Comparison of ENCODE assay signal across 29 cellular contexts in genomic region chr9:136678624-136679023, GRCh38. TPM values are rescaled to one million over a fixed set of nuclear protein-coding genes. Genes with fewer than 3 reads are reported as not detected.
DNase-seq lines count a peak whose midpoint lies in the region; ATAC-seq, FAIRE-seq and TF ChIP-seq lines count a peak whose summit lies in the region.
"Had no signal": no experiment of that assay in that cellular context is flagged by ENCODE, and none has a peak within 500 bp of the region (broad histone marks: within the 10 kb centered on the region; RNA-seq: fewer than 3 reads in every experiment).

No MANE protein-coding gene starts in this region.

- WGBS in right cardiac atrium: 70% methylated on average over 6 of the region's 6 CpGs
- WGBS in K562 (ENCODE audit: insufficient coverage, low coverage, missing lambda C conversion rate): 66% methylated on average over 6 of the region's 6 CpGs

- no peak for FAIRE-seq in K562 (lab: Jason Lieb, UNC)
- FAIRE-seq: GM18507, GM19239 had no signal

- H3K9me3 ChIP-seq in right cardiac atrium (ENCODE audit: control insufficient read depth, low read length) (no peaks in the 10 kb centered on the region), K562 (replicated peaks; ENCODE audit: control insufficient read depth, insufficient read depth, low read depth, low read length) (no peaks in the 10 kb centered on the region), neural progenitor cell (ENCODE audit: low read depth) (no peaks in the 10 kb centered on the region)
- H3K9me3 ChIP-seq: transverse colon had no signal

- no peak for DNase-seq in right cardiac atrium
- no peak for DNase-seq in left cardiac atrium
- DNase-seq in K562 (ENCODE audit: extremely low read depth in 1 of 4, low spot score in 3 of 4): no peak
- no peak for DNase-seq in neural progenitor cell (ENCODE audit: low spot score)
- DNase-seq in NCI-H2107 (lab: John Stamatoyannopoulos, UW): no peak
- no peak for DNase-seq in activated CD4-positive, alpha-beta T cell treated with anti-CD3 and anti-CD28 coated beads, Interleukin-2, amount 10 ng/mL, durations not matched to agents 7 days and 5 days
- DNase-seq in GDM1 (lab: John Stamatoyannopoulos, UW): no peak
- DNase-seq: activated CD4-positive, alpha-beta memory T cell treated with anti-CD3 and anti-CD28 coated beads, Interleukin-2, amount 10 ng/mL, durations not matched to agents 7 days and 5 days; activated CD4-positive, alpha-beta T cell treated with anti-CD3 and anti-CD28 coated beads for 1 hour; activated naive CD4-positive, alpha-beta T cell treated with anti-CD3 and anti-CD28 coated beads, Interleukin-2, amount 50 U/mL, for 16 hours; amniotic stem cell; brain microvascular endothelial cell; CD8-positive, alpha-beta T cell; IMR-90; NCI-H1105 treated with DMSO at 0.1 percent for 48 hours; NCI-H2029 treated with DMSO at 0.1 percent for 48 hours; NCI-H526 treated with DMSO at 0.1 percent for 48 hours; NK-92 treated with Interleukin-12 subunit alpha and Interleukin-12 subunit beta, amount 100 ng/mL, for 24 hours; PC-3; Right ventricle myocardium superior; stimulated activated CD4-positive, alpha-beta T cell treated with anti-CD3 and anti-CD28 coated beads, Interleukin-2, amount 100 ng/mL, for 24 hours; stimulated activated CD8-positive, alpha-beta memory T cell treated with anti-CD3 and anti-CD28 coated beads, Interleukin-4, amount 100 ng/mL, for 48 hours; T-helper 17 cell; transverse colon had no signal

- H3K79me2 ChIP-seq in K562 (ENCODE audit: control insufficient read depth, insufficient read depth, low read length): peaks cover 37% of the 10 kb centered on the region
- no peaks in the 10 kb centered on the region for H3K79me2 ChIP-seq in neural progenitor cell (ENCODE audit: low read depth)

- POLR2A ChIA-PET in K562 (lab: Yijun Ruan, JAX): interaction anchor here (0.6 to 1.0 kb wide), 2 partner anchors 139 to 574 kb away, joined by 3 to 4 read pairs; no protein-coding TSS in a partner anchor
- POLR2A ChIA-PET in activated CD4-positive, alpha-beta T cell treated with anti-CD3 and anti-CD28 coated beads, Interleukin-2, amount 10 ng/mL, durations not matched to agents 7 days and 5 days (lab: Charles Lee): no interaction called here

- no TSS peak for BruUV-seq in K562 (replicated peaks; lab: Mats Ljungman, UMichigan)

- TF ChIP-seq CTCF in K562 (IDR thresholded peaks at IDR 0.05 in 2 of 3, conservative IDR thresholded peaks at IDR 0.05 in 1 of 3; ENCODE audit: insufficient read depth in 2 of 3, low read depth in 1 of 3, low read length in 3 of 3) (no peak), neural progenitor cell (IDR thresholded peaks at IDR 0.05) (no peak)

- no peaks in the 10 kb centered on the region for H3K36me3 Mint-ChIP-seq in neural progenitor cell
- H3K36me3 Mint-ChIP-seq in activated CD4-positive, alpha-beta T cell treated with anti-CD3 and anti-CD28 coated beads, Interleukin-2, amount 10 ng/mL, durations not matched to agents 7 days and 5 days (ENCODE audit: low read depth): no peaks in the 10 kb centered on the region

- CTCF ChIA-PET in K562 (lab: Yijun Ruan, JAX; ENCODE audit: low intra/inter-chr PET ratio): no interaction called here
- CTCF ChIA-PET in activated CD4-positive, alpha-beta T cell treated with anti-CD3 and anti-CD28 coated beads, Interleukin-2, amount 10 ng/mL, durations not matched to agents 7 days and 5 days (lab: Charles Lee): no interaction called here

- in situ Hi-C loops in K562 (cut with MboI): no loop called here

- no peak overlapping the region for H3K4me3 ChIP-seq in right cardiac atrium (ENCODE audit: low read length)
- H3K4me3 ChIP-seq in K562: no peak overlapping the region
- H3K4me3 ChIP-seq in neural progenitor cell: no peak overlapping the region
- H3K4me3 ChIP-seq: GM23338, transverse colon had no signal

- H3K4me1 Mint-ChIP-seq in neural progenitor cell: peaks cover 8% of the 10 kb centered on the region
- H3K4me1 Mint-ChIP-seq in activated CD4-positive, alpha-beta T cell treated with anti-CD3 and anti-CD28 coated beads, Interleukin-2, amount 10 ng/mL, durations not matched to agents 7 days and 5 days: no peaks in the 10 kb centered on the region
- H3K4me1 Mint-ChIP-seq: activated CD4-positive, alpha-beta memory T cell treated with anti-CD3 and anti-CD28 coated beads, Interleukin-2, amount 10 ng/mL, durations not matched to agents 7 days and 5 days; T-helper 17 cell had no signal

- peaks cover 28% of the 10 kb centered on the region; the same call in 1 of the 3 replicates for H3K36me3 ChIP-seq in K562 (ENCODE audit: control insufficient read depth, insufficient read depth, low read length)
- H3K36me3 ChIP-seq in neural progenitor cell: no peaks in the 10 kb centered on the region
- H3K36me3 ChIP-seq: brain microvascular endothelial cell had no signal

- no peak for TF ChIP-seq POLR2A in K562 (conservative IDR thresholded peaks at IDR 0.05)

- ATAC-seq in right cardiac atrium: no peak
- no peak for ATAC-seq in left cardiac atrium
- no peak for ATAC-seq in K562
- ATAC-seq in GM21619 (IDR thresholded peaks at IDR 0.05; ENCODE audit: unreplicated experiment): no peak
- ATAC-seq: CD8-positive, alpha-beta T cell; GM23338; PC-3; SK-N-SH treated with all-trans-retinoic acid at 6 μM for 48 hours; T-helper 17 cell had no signal

- H3K4me3 Mint-ChIP-seq in neural progenitor cell: peak overlapping the region; percentile 33
- H3K4me3 Mint-ChIP-seq in activated CD4-positive, alpha-beta T cell treated with anti-CD3 and anti-CD28 coated beads, Interleukin-2, amount 10 ng/mL, durations not matched to agents 7 days and 5 days: no peak overlapping the region
- H3K4me3 Mint-ChIP-seq: activated CD4-positive, alpha-beta memory T cell treated with anti-CD3 and anti-CD28 coated beads, Interleukin-2, amount 10 ng/mL, durations not matched to agents 7 days and 5 days; CD8-positive, alpha-beta T cell; GM23338; T-helper 17 cell had no signal

- no peaks in the 10 kb centered on the region for H3K27me3 ChIP-seq in right cardiac atrium (ENCODE audit: control insufficient read depth, insufficient read depth)
- H3K27me3 ChIP-seq in K562 (ENCODE audit: control insufficient read depth in 2 of 2, insufficient read depth in 2 of 2, low read length in 2 of 2): no peaks in the 10 kb centered on the region
- no peaks in the 10 kb centered on the region for H3K27me3 ChIP-seq in neural progenitor cell
- H3K27me3 ChIP-seq: brain microvascular endothelial cell, transverse colon had no signal

- H3K4me1 ChIP-seq in right cardiac atrium (ENCODE audit: control insufficient read depth, insufficient read depth, low read length): peaks cover 3% of the 10 kb centered on the region
- H3K4me1 ChIP-seq in K562 (replicated peaks in 1 of 2; ENCODE audit: control insufficient read depth in 2 of 2, insufficient read depth in 2 of 2, low read length in 2 of 2): peaks cover 11 to 84% of the 10 kb centered on the region in 2 experiments; a peak in 4 of 5 replicates
- H3K4me1 ChIP-seq in neural progenitor cell: no peaks in the 10 kb centered on the region

- H4K20me1 ChIP-seq in K562 (replicated peaks; ENCODE audit: control insufficient read depth, insufficient read depth, low read length) (peaks cover 15% of the 10 kb centered on the region), neural progenitor cell (ENCODE audit: low read depth) (no peaks in the 10 kb centered on the region)

- no peak overlapping the region for H3K4me2 ChIP-seq in K562 (ENCODE audit: insufficient read depth, low read length)
- no peak overlapping the region for H3K4me2 ChIP-seq in neural progenitor cell
- H3K4me2 ChIP-seq: GM23338 had no signal

- H3K9me1 ChIP-seq in K562 (ENCODE audit: control insufficient read depth, insufficient read depth, low read length): peaks cover 2% of the 10 kb centered on the region

- TF ChIP-seq EP300 in K562 (IDR thresholded peaks at IDR 0.05; ENCODE audit: low read length): no peak

- H3K27ac Mint-ChIP-seq in neural progenitor cell: peak overlapping the region; percentile 82
- no peak overlapping the region for H3K27ac Mint-ChIP-seq in activated CD4-positive, alpha-beta T cell treated with anti-CD3 and anti-CD28 coated beads, Interleukin-2, amount 10 ng/mL, durations not matched to agents 7 days and 5 days
- H3K27ac Mint-ChIP-seq: activated CD4-positive, alpha-beta memory T cell treated with anti-CD3 and anti-CD28 coated beads, Interleukin-2, amount 10 ng/mL, durations not matched to agents 7 days and 5 days; CD8-positive, alpha-beta T cell; GM23338; T-helper 17 cell had no signal

- no peak overlapping the region for H2AFZ ChIP-seq in K562 (ENCODE audit: low read depth, low read length)
- no peak overlapping the region for H2AFZ ChIP-seq in neural progenitor cell (replicated peaks)
- H2AFZ ChIP-seq: GM23338 had no signal

- intact Hi-C loops in right cardiac atrium (cut with DNase I): no loop called here
- intact Hi-C loops in left cardiac atrium (cut with DNase I): loop anchor here in 1 of 2 donors (5.0 kb wide), 1 partner anchor 44 kb away; no protein-coding TSS in a partner anchor
- intact Hi-C loops in K562 (cut with micrococcal nuclease): no loop called here

- TF ChIP-seq RAD21 in K562 (CRISPR knock-in tag; conservative IDR thresholded peaks at IDR 0.05 in 1 of 2, IDR thresholded peaks at IDR 0.05 in 1 of 2): no peak

- peaks cover 5% of the 10 kb centered on the region for H3K27me3 Mint-ChIP-seq in neural progenitor cell (ENCODE audit: insufficient read depth, low read depth)
- H3K27me3 Mint-ChIP-seq in activated CD4-positive, alpha-beta T cell treated with anti-CD3 and anti-CD28 coated beads, Interleukin-2, amount 10 ng/mL, durations not matched to agents 7 days and 5 days: no peaks in the 10 kb centered on the region
- H3K27me3 Mint-ChIP-seq: activated CD4-positive, alpha-beta memory T cell treated with anti-CD3 and anti-CD28 coated beads, Interleukin-2, amount 10 ng/mL, durations not matched to agents 7 days and 5 days; T-helper 17 cell had no signal

- no peaks in the 10 kb centered on the region for H3F3A ChIP-seq in neural progenitor cell (ENCODE audit: low read depth)

- H3K27ac ChIP-seq in right cardiac atrium (ENCODE audit: low read length) (peak overlapping the region; percentile 22), K562 (ENCODE audit: extremely low read depth, low read depth, low read length) (no peak overlapping the region), neural progenitor cell (no peak overlapping the region)
- H3K27ac ChIP-seq: brain microvascular endothelial cell, transverse colon had no signal

- H3K9me3 Mint-ChIP-seq in neural progenitor cell: no peaks in the 10 kb centered on the region
- no peaks in the 10 kb centered on the region for H3K9me3 Mint-ChIP-seq in activated CD4-positive, alpha-beta T cell treated with anti-CD3 and anti-CD28 coated beads, Interleukin-2, amount 10 ng/mL, durations not matched to agents 7 days and 5 days
- H3K9me3 Mint-ChIP-seq: activated CD4-positive, alpha-beta memory T cell treated with anti-CD3 and anti-CD28 coated beads, Interleukin-2, amount 10 ng/mL, durations not matched to agents 7 days and 5 days; CD8-positive, alpha-beta T cell; GM23338 had no signal

- peak overlapping the region in 1 of 2 experiments; percentile 78; a peak in 2 of 4 replicates for H3K9ac ChIP-seq in K562 (ENCODE audit: insufficient read depth in 1 of 2, low read depth in 2 of 2, low read length in 2 of 2)
- H3K9ac ChIP-seq in neural progenitor cell: no peak overlapping the region

RNA-seq across cellular contexts. Expression of gene AGPAT2, which starts 8.6 kb away (rescaled TPM):
- total RNA-seq in right cardiac atrium (10 to 100 TPM; 63.0 to 92.0 (median 70.2) TPM), left cardiac atrium (100 to 1,000 TPM; 154 TPM), K562 (2014; rRNA removed) (45.5 and 56.5 TPM in 2 replicates), K562 (2014; rRNA removed; fragmentation: Illumina TruSeq; extraction: Trizol) (7.2 and 8.5 TPM in 2 replicates), K562 (2015; rRNA removed; fragmentation: Illumina TruSeq; extraction: Trizol) (27.7 and 31.8 TPM in 2 replicates), K562 (2021) (52.6 and 54.5 TPM in 2 replicates), neural progenitor cell (ENCODE audit: low replicate concordance) (2.4 and 3.4 TPM in 2 replicates)
- polyA plus RNA-seq in right cardiac atrium (149 TPM), K562 (2011; rRNA removed) (17.3 and 25.4 TPM in 2 replicates), K562 (2014; fragmentation: Illumina TruSeq; extraction: Trizol) (23.9 and 38.6 TPM in 2 replicates), K562 (2014; fragmentation: Nextera tagmentation; extraction: Ambion mirVana) (under 1 TPM; 0.13 to 0.45 TPM), K562 (2014; rRNA removed) (47.1 and 51.9 TPM in 2 replicates)
- total RNA-seq in K562 (2011; cell fraction: chromatin; rRNA removed; ENCODE audit: low replicate concordance): 18.6 and 52.7 TPM in 2 replicates
- total RNA-seq in K562 (2011; cell fraction: nucleolus; rRNA removed): 77.5 and 84.7 TPM in 2 replicates
- 39.6 and 45.3 TPM in 2 replicates for total RNA-seq in K562 (2011; cell fraction: nucleoplasm; rRNA removed)
- 37.8 and 64.3 TPM in 2 replicates for polyA plus RNA-seq in K562 (2011; cell fraction: cytosol; rRNA removed)
- polyA plus RNA-seq in K562 (2011; cell fraction: nucleus; rRNA removed): 26.1 and 33.3 TPM in 2 replicates
- polyA plus RNA-seq in K562 (2012): 34.3 and 52.5 TPM in 2 replicates
- polyA minus RNA-seq in K562 (2011; rRNA and poly(A)+ RNA removed): 10.0 and 12.2 TPM in 2 replicates
- 19.5 and 23.0 TPM in 2 replicates for polyA minus RNA-seq in K562 (2011; cell fraction: cytosol; rRNA and poly(A)+ RNA removed)
- 21.4 and 30.0 TPM in 2 replicates for polyA minus RNA-seq in K562 (2011; cell fraction: nucleus; rRNA and poly(A)+ RNA removed)
- 10 to 100 TPM; 15.0 to 17.0 TPM for total RNA-seq in activated CD4-positive, alpha-beta T cell treated with anti-CD3 and anti-CD28 coated beads, Interleukin-2, amount 10 ng/mL, durations not matched to agents 7 days and 5 days

RNA-seq across cellular contexts. Expression of gene EGFL7, which starts 15.9 kb away (rescaled TPM):
- 100 to 1,000 TPM in 1 of 4 donors, 10 to 100 TPM in 3; 73.3 to 148 (median 83.0) TPM for total RNA-seq in right cardiac atrium
- 113 TPM for polyA plus RNA-seq in right cardiac atrium
- total RNA-seq in left cardiac atrium: 100 to 1,000 TPM in 1 of 2 donors, 10 to 100 TPM in 1; 86.6 to 138 TPM
- total RNA-seq in K562 (2011; cell fraction: chromatin; rRNA removed; ENCODE audit: low replicate concordance): 149 and 838 TPM in 2 replicates
- 1,169 and 1,462 TPM in 2 replicates for total RNA-seq in K562 (2011; cell fraction: nucleolus; rRNA removed)
- 493 and 520 TPM in 2 replicates for total RNA-seq in K562 (2011; cell fraction: nucleoplasm; rRNA removed)
- 217 and 294 TPM in 2 replicates for total RNA-seq in K562 (2014; rRNA removed)
- 6.6 and 10.2 TPM in 2 replicates for total RNA-seq in K562 (2014; rRNA removed; fragmentation: Illumina TruSeq; extraction: Trizol)
- 55.3 and 55.5 TPM in 2 replicates for total RNA-seq in K562 (2015; rRNA removed; fragmentation: Illumina TruSeq; extraction: Trizol)
- total RNA-seq in K562 (2021): 213 and 225 TPM in 2 replicates
- 220 and 305 TPM in 2 replicates for polyA plus RNA-seq in K562 (2011; rRNA removed)
- polyA plus RNA-seq in K562 (2011; cell fraction: cytosol; rRNA removed): 390 and 1,175 TPM in 2 replicates
- 1,734 and 4,262 TPM in 2 replicates for polyA plus RNA-seq in K562 (2011; cell fraction: nucleus; rRNA removed)
- polyA plus RNA-seq in K562 (2012): 148 and 194 TPM in 2 replicates
- 16.3 and 110 TPM in 2 replicates for polyA plus RNA-seq in K562 (2014; fragmentation: Illumina TruSeq; extraction: Trizol)
- 10 to 100 TPM in 1 of 2 experiments, 1 to 10 TPM in 1; 1.5 to 10.9 TPM for polyA plus RNA-seq in K562 (2014; fragmentation: Nextera tagmentation; extraction: Ambion mirVana)
- 286 and 294 TPM in 2 replicates for polyA plus RNA-seq in K562 (2014; rRNA removed)
- polyA minus RNA-seq in K562 (2011; rRNA and poly(A)+ RNA removed): 33.5 and 52.0 TPM in 2 replicates
- 222 and 294 TPM in 2 replicates for polyA minus RNA-seq in K562 (2011; cell fraction: cytosol; rRNA and poly(A)+ RNA removed)
- polyA minus RNA-seq in K562 (2011; cell fraction: nucleus; rRNA and poly(A)+ RNA removed): 630 and 998 TPM in 2 replicates
- 16.5 and 47.4 TPM in 2 replicates for total RNA-seq in neural progenitor cell (ENCODE audit: low replicate concordance)
- under 1 TPM; 0.22 to 0.31 TPM for total RNA-seq in activated CD4-positive, alpha-beta T cell treated with anti-CD3 and anti-CD28 coated beads, Interleukin-2, amount 10 ng/mL, durations not matched to agents 7 days and 5 days
- total RNA-seq: CD8-positive, alpha-beta T cell had no signal

RNA-seq across cellular contexts. Expression of gene DIPK1B, which starts 33.7 kb away (rescaled TPM):
- total RNA-seq in right cardiac atrium (10 to 100 TPM; 34.2 to 40.8 (median 36.4) TPM), left cardiac atrium (10 to 100 TPM; 23.2 to 35.2 TPM), K562 (2014; rRNA removed) (22.3 and 25.2 TPM in 2 replicates), K562 (2014; rRNA removed; fragmentation: Illumina TruSeq; extraction: Trizol) (2.8 TPM in 2 replicates), K562 (2015; rRNA removed; fragmentation: Illumina TruSeq; extraction: Trizol) (5.9 and 7.4 TPM in 2 replicates), K562 (2021) (20.4 TPM in 2 replicates), neural progenitor cell (ENCODE audit: low replicate concordance) (11.8 and 52.8 TPM in 2 replicates)
- polyA plus RNA-seq in right cardiac atrium (42.7 TPM), K562 (2011; rRNA removed) (11.4 and 20.2 TPM in 2 replicates), K562 (2014; fragmentation: Illumina TruSeq; extraction: Trizol) (4.2 and 6.8 TPM in 2 replicates), K562 (2014; fragmentation: Nextera tagmentation; extraction: Ambion mirVana) (under 1 TPM; 0.08 to 0.21 TPM), K562 (2014; rRNA removed) (20.5 and 21.2 TPM in 2 replicates)
- total RNA-seq in K562 (2011; cell fraction: chromatin; rRNA removed; ENCODE audit: low replicate concordance): 11.8 and 45.1 TPM in 2 replicates
- total RNA-seq in K562 (2011; cell fraction: nucleolus; rRNA removed): 39.9 and 47.9 TPM in 2 replicates
- 25.8 and 26.4 TPM in 2 replicates for total RNA-seq in K562 (2011; cell fraction: nucleoplasm; rRNA removed)
- polyA plus RNA-seq in K562 (2011; cell fraction: cytosol; rRNA removed): 26.7 and 64.0 TPM in 2 replicates
- 41.8 and 57.7 TPM in 2 replicates for polyA plus RNA-seq in K562 (2011; cell fraction: nucleus; rRNA removed)
- 9.0 and 14.4 TPM in 2 replicates for polyA plus RNA-seq in K562 (2012)
- 3.7 and 4.5 TPM in 2 replicates for polyA minus RNA-seq in K562 (2011; rRNA and poly(A)+ RNA removed)
- 13.1 and 14.0 TPM in 2 replicates for polyA minus RNA-seq in K562 (2011; cell fraction: cytosol; rRNA and poly(A)+ RNA removed)
- polyA minus RNA-seq in K562 (2011; cell fraction: nucleus; rRNA and poly(A)+ RNA removed): 9.0 and 9.8 TPM in 2 replicates
- not detected for total RNA-seq in activated CD4-positive, alpha-beta T cell treated with anti-CD3 and anti-CD28 coated beads, Interleukin-2, amount 10 ng/mL, durations not matched to agents 7 days and 5 days

Comparison
In these comparisons a context has a peak if more than half of its experiments do, and no peak if none do; other contexts are left out.
1. RNA of gene EGFL7, which starts 15.9 kb away (total RNA-seq): 6.6 to 1,462 TPM in K562, 86.6 to 138 TPM in left cardiac atrium, 73.3 to 148 TPM in right cardiac atrium and 16.5 to 47.4 TPM in neural progenitor cell; 0.22 to 0.31 TPM in activated CD4-positive, alpha-beta T cell treated with anti-CD3 and anti-CD28 coated beads, Interleukin-2, amount 10 ng/mL, durations not matched to agents 7 days and 5 days; every median in the first group is over 4 times any median in the second.